In genomic region chr10:133324198-133324792, GRCh38 we compare ENCODE assay signal across 9 cellular contexts. TPM values are rescaled to one million over a fixed set of nuclear protein-coding genes. Genes with fewer than 3 reads are reported as not detected.
A peak's percentile ranks its signal among the peaks of the same experiment; 100 is the strongest.
DNase-seq lines count a peak whose midpoint lies in the region; ATAC-seq and TF ChIP-seq lines count a peak whose summit lies in the region.
"Had no signal": no experiment of that assay in that cellular context is flagged by ENCODE, and none has a peak within 500 bp of the region (broad histone marks: within the 10 kb centered on the region; RNA-seq: fewer than 3 reads in every experiment).

No MANE protein-coding gene starts in this region.

- H3K9me3 ChIP-seq in BLaER1 (peaks cover 11% of the 10 kb centered on the region), HCT116 (ENCODE audit: control insufficient read depth in 1 of 2, insufficient read depth in 1 of 2, low read depth in 1 of 2, low read length in 2 of 2) (no peaks in the 10 kb centered on the region), OCI-LY7 (ENCODE audit: low read length) (no peaks in the 10 kb centered on the region), spleen (peaks cover 0 to 8% (median 5%) of the 10 kb centered on the region in 8 donors)

- H3K9ac ChIP-seq in BLaER1 (no peak overlapping the region), HCT116 (ENCODE audit: low read length) (no peak overlapping the region)

- H3K4me1 ChIP-seq in BLaER1 (peaks cover 23% of the 10 kb centered on the region), HCT116 (ENCODE audit: control insufficient read depth in 1 of 2, insufficient read depth in 2 of 2, low read length in 2 of 2) (peaks cover under 1 to 17% of the 10 kb centered on the region in 2 experiments), OCI-LY7 (ENCODE audit: insufficient read depth, low read length, poor library complexity, severe bottlenecking) (peaks cover 9% of the 10 kb centered on the region), spleen (peaks cover 7 to 30% (median 23%) of the 10 kb centered on the region in 6 donors)

- H3K79me2 ChIP-seq in HCT116 (ENCODE audit: insufficient read depth, low read length) (no peaks in the 10 kb centered on the region), OCI-LY7 (ENCODE audit: insufficient read depth, low read depth, low read length) (no peaks in the 10 kb centered on the region)

- CTCF ChIA-PET in HCT116 (lab: Charles Lee) = interaction anchor here (1.0 kb wide), 1 partner anchor 11 kb away, joined by 3 read pairs; no protein-coding TSS in a partner anchor
- CTCF ChIA-PET in OCI-LY7 (lab: Charles Lee; ENCODE audit: unreplicated experiment) = interaction anchor here (0.6 to 1.1 kb wide), 4 partner anchors 8 to 115 kb away, joined by 3 to 4 read pairs (median 4); no protein-coding TSS in a partner anchor

- intact Hi-C loops in HCT116 (cut with micrococcal nuclease) = no loop called here
- intact Hi-C loops in OCI-LY7 (cut with micrococcal nuclease; ENCODE audit: unreplicated experiment) = loop anchor here (2.0 kb wide), 1 partner anchor 15 kb away; the partner anchor contains the start of genes TUBGCP2 and ZNF511
- intact Hi-C loops in left cardiac atrium (cut with DNase I) = no loop called here
- intact Hi-C loops in spleen (cut with DNase I; ENCODE audit: low total_unique reads) = no loop called here

- peaks cover 12% of the 10 kb centered on the region for H3K27me3 Mint-ChIP-seq in activated T-helper 17 cell treated with anti-CD3 and anti-CD28 coated beads, Interleukin-2, amount 50 U/mL, for 72 hours

- no peak for DNase-seq in HCT116 (ENCODE audit: low read depth, low spot score)
- peak; percentile 84 for DNase-seq in OCI-LY7 (ENCODE audit: low spot score)
- DNase-seq in left cardiac atrium = no peak
- peak; percentile 87 for DNase-seq in spleen

- peaks cover 33% of the 10 kb centered on the region; the same call in 1 of the 2 replicates for H4K20me1 ChIP-seq in BLaER1
- no peaks in the 10 kb centered on the region for H4K20me1 ChIP-seq in HCT116 (ENCODE audit: insufficient read depth)
- no peaks in the 10 kb centered on the region for H4K20me1 ChIP-seq in OCI-LY7 (ENCODE audit: insufficient read depth, low read length)

- H3K27ac ChIP-seq in BLaER1 = no peak overlapping the region
- no peak overlapping the region; the same call in 1 of the 2 replicates for H3K27ac ChIP-seq in HCT116 (ENCODE audit: low read depth, low read length)
- no peak overlapping the region for H3K27ac ChIP-seq in OCI-LY7 (ENCODE audit: low read depth, low read length, poor library complexity, severe bottlenecking)
- peak overlapping the region in 1 of 8 donors; percentile 13 for H3K27ac ChIP-seq in spleen

- H3K27me3 ChIP-seq in BLaER1 (peaks cover 50% of the 10 kb centered on the region), HCT116 (ENCODE audit: insufficient read depth, low read length) (no peaks in the 10 kb centered on the region), spleen (replicated peaks in 1 of 7) (peaks cover 3 to 78% (median 52%) of the 10 kb centered on the region in 7 donors)

- BruUV-seq in HCT116 (replicated peaks; lab: Mats Ljungman, UMichigan) (no TSS peak), OCI-LY7 (replicated peaks; lab: Mats Ljungman, UMichigan) (no TSS peak)

- H3K4me3 ChIP-seq in BLaER1 = no peak overlapping the region
- H3K4me3 ChIP-seq in HCT116 (replicated peaks in 1 of 2; ENCODE audit: low read depth in 1 of 2, low read length in 2 of 2) = peak overlapping the region in 1 of 2 experiments; percentile 19; a peak in 1 of 4 replicates
- H3K4me3 ChIP-seq in OCI-LY7 (ENCODE audit: low read depth, low read length, poor library complexity, severe bottlenecking) = no peak overlapping the region
- peak overlapping the region in 3 of 8 donors; percentile 14 to 67 (median 22) for H3K4me3 ChIP-seq in spleen

- H3K4me1 Mint-ChIP-seq in activated T-helper 17 cell treated with anti-CD3 and anti-CD28 coated beads, Interleukin-2, amount 50 U/mL, for 72 hours = peaks cover 2% of the 10 kb centered on the region

- 13 to 50% (median 19%) methylated on average over 2 to 13 of the region's 13 CpGs for WGBS in spleen, 5 donors

- ATAC-seq in HCT116 = peak; percentile 83
- peak; percentile 68 for ATAC-seq in activated T-helper 17 cell treated with anti-CD3 and anti-CD28 coated beads, Interleukin-2, amount 50 U/mL, for 72 hours (replicated peaks)
- peak; percentile 53 to 83 for ATAC-seq in left cardiac atrium
- no peak for ATAC-seq in GM19324 (IDR thresholded peaks at IDR 0.05; ENCODE audit: low FRiP score, unreplicated experiment)
- ATAC-seq in GM18861 (IDR thresholded peaks at IDR 0.05; ENCODE audit: unreplicated experiment) = no peak

- H2AFZ ChIP-seq in HCT116 (ENCODE audit: low read depth, low read length, poor library complexity, severe bottlenecking) (no peak overlapping the region), OCI-LY7 (ENCODE audit: low read length) (no peak overlapping the region)

- TF ChIP-seq POLR2A in HCT116 (IDR thresholded peaks at IDR 0.05; ENCODE audit: borderline replicate concordance, extremely low read depth, insufficient read depth, insufficient read length) (no peak), spleen (IDR thresholded peaks at IDR 0.05) (no peak)

- H3K27ac Mint-ChIP-seq in activated T-helper 17 cell treated with anti-CD3 and anti-CD28 coated beads, Interleukin-2, amount 50 U/mL, for 72 hours = no peak overlapping the region

- H3K36me3 Mint-ChIP-seq in activated T-helper 17 cell treated with anti-CD3 and anti-CD28 coated beads, Interleukin-2, amount 50 U/mL, for 72 hours (ENCODE audit: low read depth) = no peaks in the 10 kb centered on the region

- TF ChIP-seq CTCF in HCT116 (IDR thresholded peaks at IDR 0.05 in 2 of 3, conservative IDR thresholded peaks at IDR 0.05 in 1 of 3; ENCODE audit: borderline replicate concordance in 1 of 3, insufficient read depth in 1 of 3, low read depth in 2 of 3, low read length in 2 of 3) (no peak), OCI-LY7 (conservative IDR thresholded peaks at IDR 0.05; ENCODE audit: low read length) (no peak), spleen (IDR thresholded peaks at IDR 0.05 in 8 of 11, conservative IDR thresholded peaks at IDR 0.05 in 3 of 11) (no peak)

- H3K36me3 ChIP-seq in BLaER1 (no peaks in the 10 kb centered on the region), HCT116 (ENCODE audit: control insufficient read depth in 1 of 2, insufficient read depth in 2 of 2, low read length in 2 of 2) (no peaks in the 10 kb centered on the region), OCI-LY7 (ENCODE audit: insufficient read depth, low read length) (no peaks in the 10 kb centered on the region), spleen (no peaks in the 10 kb centered on the region)

- TF ChIP-seq RAD21 in HCT116 (IDR thresholded peaks at IDR 0.05; ENCODE audit: low read depth) = no peak

- H3K4me2 ChIP-seq in BLaER1 (peak overlapping the region; percentile 32; the same call in 1 of the 2 replicates), HCT116 (ENCODE audit: low read length) (peak overlapping the region; percentile 65), OCI-LY7 (ENCODE audit: low read length) (peak overlapping the region; percentile 55)

- no peak overlapping the region for H3K4me3 Mint-ChIP-seq in activated T-helper 17 cell treated with anti-CD3 and anti-CD28 coated beads, Interleukin-2, amount 50 U/mL, for 72 hours

- H3K9me3 Mint-ChIP-seq in activated T-helper 17 cell treated with anti-CD3 and anti-CD28 coated beads, Interleukin-2, amount 50 U/mL, for 72 hours = no peaks in the 10 kb centered on the region

- H3K9me2 ChIP-seq in HCT116 (ENCODE audit: insufficient read depth) = no peaks in the 10 kb centered on the region
- H3K9me2 ChIP-seq in OCI-LY7 (ENCODE audit: insufficient read depth, low read length) = no peaks in the 10 kb centered on the region

- POLR2A ChIA-PET in HCT116 (lab: Charles Lee) = interaction anchor here (0.6 to 1.2 kb wide), 2 partner anchors 9 to 357 kb away, joined by 4 to 5 read pairs; no protein-coding TSS in a partner anchor
- POLR2A ChIA-PET in OCI-LY7 (lab: Charles Lee) = interaction anchor here (0.6 to 0.9 kb wide), 6 partner anchors 15 to 872 kb away, joined by 3 to 9 read pairs (median 4); no protein-coding TSS in a partner anchor

- RAD21 ChIA-PET in HCT116 (lab: Charles Lee; ENCODE audit: low non-redundant PET in 1 of 2, low total read pairs in 2 of 2, uncharacterized antibody in 2 of 2, unreplicated experiment in 2 of 2) = no interaction called here

RNA-seq across cellular contexts. Expression of gene CALY, which starts 12.4 kb away (rescaled TPM):
- total RNA-seq in HCT116 (2021; ENCODE audit: unreplicated experiment) = 0.47 TPM
- 0.12 and 0.22 TPM in 2 replicates for polyA plus RNA-seq in HCT116 (2012)
- not detected in 2 replicates for total RNA-seq in OCI-LY7 (2014; rRNA removed; shearing (Covaris generic))
- not detected in 2 replicates for total RNA-seq in OCI-LY7 (2022)
- not detected for total RNA-seq in activated T-helper 17 cell treated with anti-CD3 and anti-CD28 coated beads, Interleukin-2, amount 50 U/mL, for 72 hours
- total RNA-seq in left cardiac atrium = not detected
- 1 to 10 TPM in 3 of 7 donors, under 1 TPM in 3, not detected in 1; 0.30 to 3.4 (median 0.94) TPM for total RNA-seq in spleen
- under 1 TPM; 0.04 to 0.12 (median 0.10) TPM for polyA plus RNA-seq in spleen
- total RNA-seq: dermis microvascular lymphatic vessel endothelial cell had no signal

RNA-seq across cellular contexts. Expression of gene ZNF511, which starts 15.6 kb away (rescaled TPM):
- total RNA-seq in HCT116 (2021; ENCODE audit: unreplicated experiment) = 49.0 TPM
- 54.0 and 68.0 TPM in 2 replicates for polyA plus RNA-seq in HCT116 (2012)
- total RNA-seq in OCI-LY7 (2014; rRNA removed; shearing (Covaris generic)) = 64.7 and 95.0 TPM in 2 replicates
- 60.6 and 68.8 TPM in 2 replicates for total RNA-seq in OCI-LY7 (2022)
- 10 to 100 TPM; 52.8 to 74.2 TPM for total RNA-seq in activated T-helper 17 cell treated with anti-CD3 and anti-CD28 coated beads, Interleukin-2, amount 50 U/mL, for 72 hours
- total RNA-seq in left cardiac atrium = 10 to 100 TPM; 34.3 to 44.6 TPM
- total RNA-seq in spleen = 10 to 100 TPM; 26.3 to 33.1 (median 29.2) TPM
- 10 to 100 TPM; 43.3 to 50.6 (median 44.7) TPM for polyA plus RNA-seq in spleen

RNA-seq across cellular contexts. Expression of gene TUBGCP2, which starts 15.6 kb away (rescaled TPM):
- 35.4 TPM for total RNA-seq in HCT116 (2021; ENCODE audit: unreplicated experiment)
- polyA plus RNA-seq in HCT116 (2012) = 28.2 and 32.7 TPM in 2 replicates
- total RNA-seq in OCI-LY7 (2014; rRNA removed; shearing (Covaris generic)) = 37.8 and 40.5 TPM in 2 replicates
- total RNA-seq in OCI-LY7 (2022) = 53.0 and 56.1 TPM in 2 replicates
- 10 to 100 TPM; 47.8 to 55.8 TPM for total RNA-seq in activated T-helper 17 cell treated with anti-CD3 and anti-CD28 coated beads, Interleukin-2, amount 50 U/mL, for 72 hours
- total RNA-seq in left cardiac atrium = 10 to 100 TPM; 33.6 to 36.6 TPM
- 10 to 100 TPM; 40.2 to 61.2 (median 51.9) TPM for total RNA-seq in spleen
- 100 to 1,000 TPM in 2 of 3 donors, 10 to 100 TPM in 1; 85.2 to 201 (median 132) TPM for polyA plus RNA-seq in spleen

RNA-seq across cellular contexts. Expression of gene PRAP1, which starts 22.9 kb away (rescaled TPM):
- total RNA-seq in HCT116 (2021; ENCODE audit: unreplicated experiment) (not detected), OCI-LY7 (2022) (not detected in 2 replicates), left cardiac atrium (not detected), spleen (not detected)
- 0.12 and 0.19 TPM in 2 replicates for polyA plus RNA-seq in HCT116 (2012)
- total RNA-seq in OCI-LY7 (2014; rRNA removed; shearing (Covaris generic)) = not detected in 2 replicates
- total RNA-seq in activated T-helper 17 cell treated with anti-CD3 and anti-CD28 coated beads, Interleukin-2, amount 50 U/mL, for 72 hours = not detected
- not detected for polyA plus RNA-seq in spleen
- total RNA-seq: dermis microvascular lymphatic vessel endothelial cell had no signal

RNA-seq across cellular contexts. Expression of gene FUOM, which starts 33.5 kb away (rescaled TPM):
- total RNA-seq in HCT116 (2021; ENCODE audit: unreplicated experiment) = 21.5 TPM
- 12.3 and 13.8 TPM in 2 replicates for polyA plus RNA-seq in HCT116 (2012)
- 46.0 and 47.5 TPM in 2 replicates for total RNA-seq in OCI-LY7 (2014; rRNA removed; shearing (Covaris generic))
- total RNA-seq in OCI-LY7 (2022) = 23.6 and 30.4 TPM in 2 replicates
- total RNA-seq in activated T-helper 17 cell treated with anti-CD3 and anti-CD28 coated beads, Interleukin-2, amount 50 U/mL, for 72 hours = 10 to 100 TPM; 13.8 to 21.9 TPM
- 10 to 100 TPM; 16.2 to 19.8 TPM for total RNA-seq in left cardiac atrium
- total RNA-seq in spleen = 10 to 100 TPM; 25.3 to 36.5 (median 27.7) TPM
- 10 to 100 TPM; 43.8 to 79.6 (median 47.9) TPM for polyA plus RNA-seq in spleen

Comparison
In these comparisons a context has a peak if more than half of its experiments do, and no peak if none do; other contexts are left out.
1. ATAC-seq: peak in HCT116 (single experiment), activated T-helper 17 cell treated with anti-CD3 and anti-CD28 coated beads, Interleukin-2, amount 50 U/mL, for 72 hours (single experiment) and left cardiac atrium (2 of 2); none in GM19324 (single experiment) and GM18861 (single experiment).
2. DNase-seq: peak in OCI-LY7 (single experiment) and spleen (single experiment); none in HCT116 (single experiment) and left cardiac atrium (single experiment).
3. Peak in every context shown above with its lines, with median percentiles within 50 percentile points of each other: H3K4me2 ChIP-seq.